1 cellular context compared by ENCODE assay signal in the genomic region with DNA sequence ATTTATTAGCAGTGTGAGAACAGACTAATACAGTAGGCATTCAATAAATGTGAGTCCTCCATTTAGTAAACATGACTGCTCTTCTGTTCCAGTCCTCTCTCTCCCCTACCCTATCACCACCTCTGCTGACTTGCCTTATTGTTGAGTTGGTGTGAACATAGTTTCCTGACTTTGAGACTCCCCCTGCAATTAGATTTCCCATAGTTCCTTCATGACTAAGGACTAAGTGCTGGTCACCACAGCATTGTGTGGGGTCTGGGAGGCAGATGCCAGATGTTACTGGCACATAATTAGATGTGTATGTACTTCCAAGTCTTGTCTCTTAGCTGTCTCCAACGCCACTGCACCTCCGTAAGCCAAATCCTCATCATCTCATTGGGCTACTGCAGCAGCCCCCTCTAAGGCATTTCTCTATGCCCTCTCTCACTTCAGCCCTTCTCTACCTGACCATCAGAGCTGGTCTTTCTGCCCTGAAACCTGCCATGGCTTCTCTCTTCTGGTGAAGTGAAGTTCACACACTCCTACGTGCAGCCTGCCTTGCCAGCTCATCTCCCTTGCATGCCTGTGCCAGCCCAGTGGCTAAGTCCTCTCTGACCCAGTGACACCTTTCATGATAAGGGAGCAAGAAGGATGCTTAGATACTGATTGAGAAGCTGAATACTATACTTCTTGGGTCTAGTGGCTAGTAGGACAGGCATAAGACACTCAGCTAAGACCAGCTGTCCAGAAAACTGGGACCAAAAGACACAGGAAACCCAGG.
TF ChIP-seq lines count a peak whose summit lies in the region.

No MANE protein-coding gene starts in this region.

TF ChIP-seq in IMR-90, 13 proteins besides CTCF, POLR2A, EP300 and RAD21 (continued from another document):
- TF ChIP-seq BHLHE40 (IDR thresholded peaks at IDR 0.05; ENCODE audit: low read depth, low read length) (no peak), SMC3 (IDR thresholded peaks at IDR 0.05; ENCODE audit: low read depth, low read length) (no peak), RFX5 (IDR thresholded peaks at IDR 0.05; ENCODE audit: low read depth, low read length) (no peak), MXI1 (IDR thresholded peaks at IDR 0.05; ENCODE audit: borderline replicate concordance, low read depth, low read length) (no peak), CHD1 (IDR thresholded peaks at IDR 0.05; ENCODE audit: low read depth, low read length) (no peak), MAFK (IDR thresholded peaks at IDR 0.05; ENCODE audit: low read depth, low read length) (no peak), RCOR1 (IDR thresholded peaks at IDR 0.05; ENCODE audit: insufficient replicate concordance, low read length) (no peak), NFE2L2 (IDR thresholded peaks at IDR 0.05; ENCODE audit: low read depth, low read length) (no peak), CEBPB (IDR thresholded peaks at IDR 0.05; ENCODE audit: low read depth, low read length) (no peak), ELK1 (IDR thresholded peaks at IDR 0.05; ENCODE audit: borderline replicate concordance, low read depth, low read length) (no peak)
- TF ChIP-seq, protein P1, sequence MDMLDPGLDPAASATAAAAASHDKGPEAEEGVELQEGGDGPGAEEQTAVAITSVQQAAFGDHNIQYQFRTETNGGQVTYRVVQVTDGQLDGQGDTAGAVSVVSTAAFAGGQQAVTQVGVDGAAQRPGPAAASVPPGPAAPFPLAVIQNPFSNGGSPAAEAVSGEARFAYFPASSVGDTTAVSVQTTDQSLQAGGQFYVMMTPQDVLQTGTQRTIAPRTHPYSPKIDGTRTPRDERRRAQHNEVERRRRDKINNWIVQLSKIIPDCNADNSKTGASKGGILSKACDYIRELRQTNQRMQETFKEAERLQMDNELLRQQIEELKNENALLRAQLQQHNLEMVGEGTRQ (IDR thresholded peaks at IDR 0.05; ENCODE audit: low read depth, low read length), result no peak
